In genomic region chr11:38723361-38723760, GRCh38 we compare ENCODE assay signal across 1 cellular context.
A peak's percentile ranks its signal among the peaks of the same experiment; 100 is the strongest.
TF ChIP-seq lines count a peak whose summit lies in the region.

No MANE protein-coding gene starts in this region.

TF ChIP-seq in K562, 482 proteins besides CTCF, POLR2A, EP300 and RAD21 (continued from another document):
- no peak for TF ChIP-seq ZBTB9 (CRISPR knock-in tag; IDR thresholded peaks at IDR 0.05)
- TF ChIP-seq PBX2 (CRISPR knock-in tag; IDR thresholded peaks at IDR 0.05; ENCODE audit: low read depth), result no peak
- no peak for TF ChIP-seq PBX2 (tag; conservative IDR thresholded peaks at IDR 0.05; ENCODE audit: low read depth)
- no peak for TF ChIP-seq EGR1 (conservative IDR thresholded peaks at IDR 0.05)
- 0 out of 2 replicates have a peak, but pooled peaks have one; percentile 12 for TF ChIP-seq ZNF584 (CRISPR knock-in tag; IDR thresholded peaks at IDR 0.05; ENCODE audit: low read depth)
- no peak for TF ChIP-seq CSDE1 (IDR thresholded peaks at IDR 0.05)
- TF ChIP-seq CEBPG (CRISPR knock-in tag; IDR thresholded peaks at IDR 0.05), result no peak
- TF ChIP-seq CEBPG (tag; conservative IDR thresholded peaks at IDR 0.05 in 1 of 2, IDR thresholded peaks at IDR 0.05 in 1 of 2), result peak in 1 of 2 experiments; percentile 70; a peak in 2 of 4 replicates
- TF ChIP-seq TRIM24 (IDR thresholded peaks at IDR 0.05), result peak; percentile 55 to 61; a peak in 2 of 4 replicates
- no peak for TF ChIP-seq STAG1 (CRISPR knock-in tag; IDR thresholded peaks at IDR 0.05; ENCODE audit: borderline replicate concordance)
